Comparison of ENCODE assay signal across 12 cellular contexts in the genomic region with DNA sequence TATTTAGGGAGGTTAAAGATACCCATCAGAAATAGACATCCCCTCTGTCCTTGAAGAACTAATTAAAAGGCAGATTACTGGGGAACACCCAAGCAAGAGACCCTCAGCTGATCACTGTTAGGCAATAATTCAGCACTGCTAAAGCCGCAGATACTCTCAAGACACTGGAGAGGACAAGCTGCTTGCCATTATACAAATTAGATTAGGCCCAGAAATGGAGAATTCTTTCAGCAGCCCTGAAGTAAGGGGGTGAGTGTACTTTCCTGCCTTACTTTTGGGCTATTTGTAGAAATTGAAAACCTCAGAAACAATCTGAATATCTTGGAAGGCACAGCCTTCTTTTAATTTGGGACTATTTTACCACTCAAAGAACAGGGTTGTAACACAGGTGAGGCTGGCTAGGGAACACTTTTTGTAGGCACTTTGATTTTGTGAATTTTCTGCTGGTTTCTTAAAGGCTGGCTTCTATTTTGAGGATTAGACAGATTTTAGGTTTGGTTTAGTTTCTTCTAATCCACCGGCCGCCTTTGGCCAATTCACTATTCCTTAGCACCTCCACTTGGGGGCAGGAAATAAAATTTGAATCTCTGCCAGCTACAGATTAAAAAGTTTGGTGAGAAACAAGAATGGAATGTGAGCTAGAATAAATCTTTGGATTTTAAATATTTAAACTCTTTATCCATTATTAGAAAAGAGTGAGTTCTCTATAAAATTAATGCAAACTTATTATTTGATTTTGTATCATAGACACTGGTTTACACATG.
DNase-seq lines count a peak whose midpoint lies in the region; ATAC-seq and TF ChIP-seq lines count a peak whose summit lies in the region.
"Had no signal": no experiment of that assay in that cellular context is flagged by ENCODE, and none has a peak within 500 bp of the region (broad histone marks: within the 10 kb centered on the region; RNA-seq: fewer than 3 reads in every experiment).

No MANE protein-coding gene starts in this region.

- H3K27me3 ChIP-seq in HCT116 (ENCODE audit: insufficient read depth, low read length), result no peaks in the 10 kb centered on the region
- H3K27me3 ChIP-seq in adrenal gland, result no peaks in the 10 kb centered on the region
- H3K27me3 ChIP-seq in foreskin keratinocyte, result no peaks in the 10 kb centered on the region
- no peaks in the 10 kb centered on the region for H3K27me3 ChIP-seq in smooth muscle cell (ENCODE audit: low read depth)
- H3K27me3 ChIP-seq: SJSA1 had no signal

- peaks cover 8 to 28% of the 10 kb centered on the region in 2 donors for H3K4me1 Mint-ChIP-seq in stimulated activated naive B cell treated with anti-CD40 and anti-IgM and Interleukin-4, amounts not matched to agents 10 μg/mL and 1 μg/mL and 100 μg/mL, for 72 hours
- H3K4me1 Mint-ChIP-seq in nephron progenitor cell, result peaks cover 24% of the 10 kb centered on the region

- no peaks in the 10 kb centered on the region for H3K9me3 Mint-ChIP-seq in stimulated activated naive B cell treated with anti-CD40 and anti-IgM and Interleukin-4, amounts not matched to agents 10 μg/mL and 1 μg/mL and 100 μg/mL, for 72 hours
- no peaks in the 10 kb centered on the region for H3K9me3 Mint-ChIP-seq in nephron progenitor cell

- no peaks in the 10 kb centered on the region for H3K9me2 ChIP-seq in HCT116 (ENCODE audit: insufficient read depth)

- no peak overlapping the region for H3K4me3 Mint-ChIP-seq in stimulated activated naive B cell treated with anti-CD40 and anti-IgM and Interleukin-4, amounts not matched to agents 10 μg/mL and 1 μg/mL and 100 μg/mL, for 72 hours
- H3K4me3 Mint-ChIP-seq in nephron progenitor cell, result no peak overlapping the region

- no peaks in the 10 kb centered on the region for H3K79me2 ChIP-seq in HCT116 (ENCODE audit: insufficient read depth, low read length)
- no peaks in the 10 kb centered on the region for H3K79me2 ChIP-seq in smooth muscle cell (ENCODE audit: low read depth)

- ATAC-seq in HCT116 (no peak), foreskin keratinocyte (peak; percentile 66), GM19397 (IDR thresholded peaks at IDR 0.05; ENCODE audit: unreplicated experiment) (no peak)
- no peak for ATAC-seq in stimulated activated naive B cell treated with anti-CD40 and anti-IgM and Interleukin-4, amounts not matched to agents 10 μg/mL and 1 μg/mL and 100 μg/mL, for 72 hours (replicated peaks)

- POLR2A ChIA-PET in HCT116 (lab: Charles Lee), result no interaction called here

- H3K27ac ChIP-seq in HCT116 (ENCODE audit: low read depth, low read length), result no peak overlapping the region
- H3K27ac ChIP-seq in adrenal gland, result peak overlapping the region in 3 of 5 donors; percentile 13 to 38 (median 34)
- H3K27ac ChIP-seq in foreskin keratinocyte, result no peak overlapping the region
- no peak overlapping the region for H3K27ac ChIP-seq in smooth muscle cell (ENCODE audit: low read depth)
- H3K27ac ChIP-seq: SJSA1 had no signal

- H3K9ac ChIP-seq in HCT116 (ENCODE audit: low read length) (no peak overlapping the region), smooth muscle cell (ENCODE audit: low read depth) (no peak overlapping the region)

- RAD21 ChIA-PET in HCT116 (lab: Charles Lee; ENCODE audit: low non-redundant PET in 1 of 2, low total read pairs in 2 of 2, uncharacterized antibody in 2 of 2, unreplicated experiment in 2 of 2), result no interaction called here

- H4K20me1 ChIP-seq in HCT116 (ENCODE audit: insufficient read depth), result no peaks in the 10 kb centered on the region
- H4K20me1 ChIP-seq in smooth muscle cell (ENCODE audit: low read depth), result no peaks in the 10 kb centered on the region

- H2AFZ ChIP-seq in HCT116 (ENCODE audit: low read depth, low read length, poor library complexity, severe bottlenecking), result no peak overlapping the region
- no peak overlapping the region for H2AFZ ChIP-seq in smooth muscle cell (ENCODE audit: low read depth)

- 37 to 52% (median 49%) methylated on average over 3 of the region's 3 CpGs for WGBS in adrenal gland, 4 donors
- WGBS in smooth muscle cell (ENCODE audit: low lambda C conversion rate), result 86% methylated on average over 3 of the region's 3 CpGs

- CTCF ChIA-PET in HCT116 (lab: Charles Lee), result interaction anchor here (1.3 kb wide), 1 partner anchor 11 kb away, joined by 4 read pairs; no protein-coding TSS in a partner anchor

- H3K27me3 Mint-ChIP-seq in stimulated activated naive B cell treated with anti-CD40 and anti-IgM and Interleukin-4, amounts not matched to agents 10 μg/mL and 1 μg/mL and 100 μg/mL, for 72 hours, result no peaks in the 10 kb centered on the region
- H3K27me3 Mint-ChIP-seq in nephron progenitor cell (ENCODE audit: low read depth, poor library complexity), result peaks cover 5% of the 10 kb centered on the region

- TF ChIP-seq CTCF in HCT116 (IDR thresholded peaks at IDR 0.05 in 2 of 3, conservative IDR thresholded peaks at IDR 0.05 in 1 of 3; ENCODE audit: borderline replicate concordance in 1 of 3, insufficient read depth in 1 of 3, low read depth in 2 of 3, low read length in 2 of 3) (0 out of 6 replicates have a peak, but pooled peaks of 1 of the 3 experiments have one; percentile 15), adrenal gland (IDR thresholded peaks at IDR 0.05) (peak in 3 of 6 experiments; percentile 29 to 35 (median 32)), foreskin keratinocyte (conservative IDR thresholded peaks at IDR 0.05) (peak; percentile 58), smooth muscle cell (IDR thresholded peaks at IDR 0.05; ENCODE audit: borderline replicate concordance, insufficient read depth, poor library complexity, severe bottlenecking) (peak; percentile 7), nephron progenitor cell (IDR thresholded peaks at IDR 0.05) (no peak)

- H3K36me3 ChIP-seq in HCT116 (ENCODE audit: control insufficient read depth in 1 of 2, insufficient read depth in 2 of 2, low read length in 2 of 2) (no peaks in the 10 kb centered on the region), adrenal gland (replicated peaks in 1 of 2) (peaks cover 0 to 49% of the 10 kb centered on the region in 2 donors), smooth muscle cell (ENCODE audit: low read depth) (peaks cover 7% of the 10 kb centered on the region)
- H3K36me3 ChIP-seq: SJSA1 had no signal

- H3K9me3 ChIP-seq in HCT116 (ENCODE audit: control insufficient read depth in 1 of 2, insufficient read depth in 1 of 2, low read depth in 1 of 2, low read length in 2 of 2), result no peaks in the 10 kb centered on the region
- H3K9me3 ChIP-seq in adrenal gland (replicated peaks in 1 of 3), result no peaks in the 10 kb centered on the region
- no peaks in the 10 kb centered on the region for H3K9me3 ChIP-seq in smooth muscle cell (replicated peaks; ENCODE audit: low read depth)
- H3K9me3 ChIP-seq: SJSA1 had no signal

- no TSS peak for BruUV-seq in HCT116 (replicated peaks; lab: Mats Ljungman, UMichigan)

- intact Hi-C loops in HCT116 (cut with micrococcal nuclease) (no loop called here), adrenal gland (cut with DNase I) (no loop called here)

- H3K4me1 ChIP-seq in HCT116 (ENCODE audit: control insufficient read depth in 1 of 2, insufficient read depth in 2 of 2, low read length in 2 of 2) (peaks cover 2 to 3% of the 10 kb centered on the region in 2 experiments; a peak in 1 of 4 replicates), adrenal gland (replicated peaks in 1 of 2) (peaks cover 22 to 26% of the 10 kb centered on the region in 2 donors), foreskin keratinocyte (peaks cover 9% of the 10 kb centered on the region), smooth muscle cell (ENCODE audit: low read depth) (no peaks in the 10 kb centered on the region)
- H3K4me1 ChIP-seq: SJSA1 had no signal

- no peak overlapping the region for H3K4me2 ChIP-seq in HCT116 (ENCODE audit: low read length)
- H3K4me2 ChIP-seq in smooth muscle cell, result no peak overlapping the region

- no peak overlapping the region for H3K4me3 ChIP-seq in HCT116 (replicated peaks in 1 of 2; ENCODE audit: low read depth in 1 of 2, low read length in 2 of 2)
- H3K4me3 ChIP-seq in adrenal gland, result no peak overlapping the region
- no peak overlapping the region for H3K4me3 ChIP-seq in smooth muscle cell
- H3K4me3 ChIP-seq: SJSA1 had no signal

- no peak for TF ChIP-seq POLR2A in HCT116 (IDR thresholded peaks at IDR 0.05; ENCODE audit: borderline replicate concordance, extremely low read depth, insufficient read depth, insufficient read length)
- no peak for TF ChIP-seq POLR2A in adrenal gland (IDR thresholded peaks at IDR 0.05)

- H3F3A ChIP-seq in smooth muscle cell (ENCODE audit: low read depth), result no peaks in the 10 kb centered on the region

- TF ChIP-seq RAD21 in HCT116 (IDR thresholded peaks at IDR 0.05; ENCODE audit: low read depth), result no peak

- DNase-seq in HCT116 (ENCODE audit: low read depth, low spot score) (peak; percentile 7), adrenal gland (peak in 4 of 7 donors; percentile 32 to 44 (median 38)), foreskin keratinocyte (peak; percentile 18 to 45), smooth muscle cell (lab: John Stamatoyannopoulos, UW; ENCODE audit: unreplicated experiment) (no peak), LoVo (ENCODE audit: low spot score) (no peak), nephron progenitor cell (no peak)
- DNase-seq in stimulated activated naive B cell treated with anti-CD40 and anti-IgM and Interleukin-4, amounts not matched to agents 10 μg/mL and 1 μg/mL and 100 μg/mL, for 72 hours, result no peak
- DNase-seq: GDM1, NCI-H1930, posterior cingulate gyrus had no signal

- H3K27ac Mint-ChIP-seq in stimulated activated naive B cell treated with anti-CD40 and anti-IgM and Interleukin-4, amounts not matched to agents 10 μg/mL and 1 μg/mL and 100 μg/mL, for 72 hours, result no peak overlapping the region
- no peak overlapping the region for H3K27ac Mint-ChIP-seq in nephron progenitor cell

- H3K36me3 Mint-ChIP-seq in stimulated activated naive B cell treated with anti-CD40 and anti-IgM and Interleukin-4, amounts not matched to agents 10 μg/mL and 1 μg/mL and 100 μg/mL, for 72 hours, result peaks cover 28 to 59% of the 10 kb centered on the region in 2 donors
- H3K36me3 Mint-ChIP-seq in nephron progenitor cell (ENCODE audit: low read depth), result peaks cover 18% of the 10 kb centered on the region

TF ChIP-seq in HCT116, 20 proteins besides CTCF, POLR2A, EP300 and RAD21 (continues in another document):
- TF ChIP-seq, protein P1, sequence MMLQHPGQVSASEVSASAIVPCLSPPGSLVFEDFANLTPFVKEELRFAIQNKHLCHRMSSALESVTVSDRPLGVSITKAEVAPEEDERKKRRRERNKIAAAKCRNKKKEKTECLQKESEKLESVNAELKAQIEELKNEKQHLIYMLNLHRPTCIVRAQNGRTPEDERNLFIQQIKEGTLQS (IDR thresholded peaks at IDR 0.05), result no peak
- no peak for TF ChIP-seq ZFX (IDR thresholded peaks at IDR 0.05)
- TF ChIP-seq EGR1 (IDR thresholded peaks at IDR 0.05; ENCODE audit: low read depth), result no peak

Comparison
In these comparisons a context has a peak if more than half of its experiments do, and no peak if none do; other contexts are left out.
1. DNase-seq: peak in HCT116 (single experiment), adrenal gland (4 of 7) and foreskin keratinocyte (2 of 2); none in smooth muscle cell (single experiment), stimulated activated naive B cell treated with anti-CD40 and anti-IgM and Interleukin-4, amounts not matched to agents 10 μg/mL and 1 μg/mL and 100 μg/mL, for 72 hours (single experiment), LoVo (single experiment) and nephron progenitor cell (single experiment).
2. H3K27ac ChIP-seq: peak in adrenal gland (3 of 5); none in HCT116 (single experiment), foreskin keratinocyte (single experiment) and smooth muscle cell (single experiment).